In the genomic region with DNA sequence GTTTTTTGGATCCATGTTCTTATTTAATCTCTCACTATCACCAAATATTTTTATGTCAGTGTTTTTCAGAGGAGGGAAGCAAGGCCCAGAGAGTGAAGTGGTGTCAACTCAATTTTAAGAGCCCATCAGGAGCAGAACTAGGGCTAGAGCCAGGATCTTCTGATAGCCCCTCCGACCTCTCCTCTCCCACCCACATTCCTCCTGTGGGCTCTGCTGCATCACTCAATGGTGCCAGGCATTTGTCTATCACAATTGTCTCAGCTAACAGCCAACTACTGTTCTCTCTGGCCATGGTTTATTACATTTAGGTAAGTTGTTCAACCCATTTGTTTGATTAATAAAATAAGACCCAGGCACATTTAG, we compare ENCODE assay signal across 12 cellular contexts.
"Had no signal": no experiment of that assay in that cellular context is flagged by ENCODE, and none has a peak within 500 bp of the region (broad histone marks: within the 10 kb centered on the region; RNA-seq: fewer than 3 reads in every experiment).

No MANE protein-coding gene starts in this region.

- H3K4me3 ChIP-seq: prostate gland had no signal

- H3K9me3 Mint-ChIP-seq: activated naive CD8-positive, alpha-beta T cell treated with anti-CD3 and anti-CD28 coated beads, Interleukin-2, amount 50 U/mL, for 24 hours; activated T-helper 1 cell treated with anti-CD3 and anti-CD28 coated beads, Interleukin-12 subunit alpha, Interleukin-12 subunit beta, Interleukin-2, Interleukin-4 antibody, amounts not matched to agents 30 ng/mL and 10 ng/mL and 1 ng/mL, durations not matched to agents 14 hours and 24 hours and 36 hours; nephron progenitor cell; stimulated activated naive CD8-positive, alpha-beta T cell treated with anti-CD3 and anti-CD28 coated beads, Interleukin-15, amount 100 ng/mL, for 72 hours; T-helper 2 cell treated with Interferon-gamma antibody and Interleukin-4, amounts not matched to agents 5 μg/mL and 100 μg/mL, for 36 hours had no signal

- ATAC-seq: activated CD4-positive, CD25-positive, alpha-beta regulatory T cell treated with anti-CD3 and anti-CD28 coated beads, Interleukin-2, amount 50 U/mL, for 24 hours; activated naive CD8-positive, alpha-beta T cell treated with anti-CD3 and anti-CD28 coated beads, Interleukin-2, amount 50 U/mL, for 24 hours; stimulated activated naive CD8-positive, alpha-beta T cell treated with anti-CD3 and anti-CD28 coated beads, Interleukin-15, amount 100 ng/mL, for 72 hours had no signal

- H3K4me3 Mint-ChIP-seq: activated naive CD8-positive, alpha-beta T cell treated with anti-CD3 and anti-CD28 coated beads, Interleukin-2, amount 50 U/mL, for 24 hours; activated T-helper 1 cell treated with anti-CD3 and anti-CD28 coated beads, Interleukin-12 subunit alpha, Interleukin-12 subunit beta, Interleukin-2, Interleukin-4 antibody, amounts not matched to agents 30 ng/mL and 10 ng/mL and 1 ng/mL, durations not matched to agents 14 hours and 24 hours and 36 hours; stimulated activated naive CD8-positive, alpha-beta T cell treated with anti-CD3 and anti-CD28 coated beads, Interleukin-15, amount 100 ng/mL, for 72 hours; T-helper 2 cell treated with Interferon-gamma antibody and Interleukin-4, amounts not matched to agents 5 μg/mL and 100 μg/mL, for 36 hours had no signal

- DNase-seq: activated CD4-positive, alpha-beta T cell treated with anti-CD3 and anti-CD28 coated beads, Interleukin-2, amount 50 U/mL, for 1 hour; activated naive CD4-positive, alpha-beta T cell treated with Interleukin-2 at 50 U/mL for 16 hours; activated naive CD8-positive, alpha-beta T cell treated with anti-CD3 and anti-CD28 coated beads, Interleukin-2, amount 50 U/mL, for 24 hours; hippocampal formation; nephron progenitor cell; stimulated activated CD4-positive, alpha-beta T cell treated with anti-CD3 and anti-CD28 coated beads, Interleukin-1b, Interleukin-23, amount 100 ng/mL, for 48 hours; stimulated activated naive CD8-positive, alpha-beta T cell treated with anti-CD3 and anti-CD28 coated beads, Interleukin-15, amount 100 ng/mL, for 72 hours; SW 1271 had no signal

- H3K36me3 ChIP-seq: prostate gland had no signal

- H3K27ac Mint-ChIP-seq: activated naive CD8-positive, alpha-beta T cell treated with anti-CD3 and anti-CD28 coated beads, Interleukin-2, amount 50 U/mL, for 24 hours; activated T-helper 1 cell treated with anti-CD3 and anti-CD28 coated beads, Interleukin-12 subunit alpha, Interleukin-12 subunit beta, Interleukin-2, Interleukin-4 antibody, amounts not matched to agents 30 ng/mL and 10 ng/mL and 1 ng/mL, durations not matched to agents 14 hours and 24 hours and 36 hours; stimulated activated naive CD8-positive, alpha-beta T cell treated with anti-CD3 and anti-CD28 coated beads, Interleukin-15, amount 100 ng/mL, for 72 hours; T-helper 2 cell treated with Interferon-gamma antibody and Interleukin-4, amounts not matched to agents 5 μg/mL and 100 μg/mL, for 36 hours had no signal

- H3K9me3 ChIP-seq: prostate gland had no signal

- H3K4me1 Mint-ChIP-seq: activated naive CD8-positive, alpha-beta T cell treated with anti-CD3 and anti-CD28 coated beads, Interleukin-2, amount 50 U/mL, for 24 hours; stimulated activated naive CD8-positive, alpha-beta T cell treated with anti-CD3 and anti-CD28 coated beads, Interleukin-15, amount 100 ng/mL, for 72 hours had no signal
